8 cellular contexts compared by ENCODE assay signal in genomic region chr2:99337931-99338580, GRCh38. TPM values are rescaled to one million over a fixed set of nuclear protein-coding genes. Genes with fewer than 3 reads are reported as not detected.
DNase-seq lines count a peak whose midpoint lies in the region; ATAC-seq and TF ChIP-seq lines count a peak whose summit lies in the region.

No MANE protein-coding gene starts in this region.

- no CpG with 5 or more reads among the region's 20 CpGs for WGBS in iPS DF 6.9 (ENCODE audit: insufficient coverage, insufficient read length)
- 1% methylated on average over 20 of the region's 20 CpGs for WGBS in suprapubic skin

- TF ChIP-seq POLR2A in suprapubic skin (IDR thresholded peaks at IDR 0.05), result no peak

- DNase-seq in SIG-M5 treated with dmso at 0.1 percent for 504 hours (lab: John Stamatoyannopoulos, UW; ENCODE audit: unreplicated experiment) (peak; percentile 60), SIG-M5 (lab: John Stamatoyannopoulos, UW) (no peak), SW480 (ENCODE audit: low spot score) (peak; percentile 47), iPS DF 6.9 (ENCODE audit: low read depth, low spot score) (no peak), suprapubic skin (ENCODE audit: low spot score in 2 of 2) (no peak), NCI-H2081 treated with DMSO at 0.1 percent for 48 hours (lab: John Stamatoyannopoulos, UW) (no peak), AG08395 (ENCODE audit: low spot score) (no peak)

- ATAC-seq in HG03439 (IDR thresholded peaks at IDR 0.05; ENCODE audit: unreplicated experiment), result peak; percentile 2

- H3K4me3 ChIP-seq in iPS DF 6.9 (ENCODE audit: low read length) (peak overlapping the region; percentile 82), suprapubic skin (peak overlapping the region; percentile 98)

- H3K27ac ChIP-seq in iPS DF 6.9 (ENCODE audit: low read length) (no peak overlapping the region), suprapubic skin (peak overlapping the region; percentile 91)

- H3K27me3 ChIP-seq in iPS DF 6.9 (ENCODE audit: control insufficient read depth, insufficient read depth, low read length) (no peaks in the 10 kb centered on the region), suprapubic skin (no peaks in the 10 kb centered on the region)

- H3K4me1 ChIP-seq in iPS DF 6.9 (ENCODE audit: control insufficient read depth, insufficient read depth, low read length) (no peaks in the 10 kb centered on the region), suprapubic skin (peaks cover 43% of the 10 kb centered on the region)

- H3K36me3 ChIP-seq in iPS DF 6.9 (ENCODE audit: control insufficient read depth, insufficient read depth, low read length) (no peaks in the 10 kb centered on the region), suprapubic skin (no peaks in the 10 kb centered on the region)

- TF ChIP-seq CTCF in suprapubic skin (IDR thresholded peaks at IDR 0.05), result no peak

- H3K9me3 ChIP-seq in iPS DF 6.9 (ENCODE audit: control insufficient read depth, insufficient read depth, low read length) (no peaks in the 10 kb centered on the region), suprapubic skin (no peaks in the 10 kb centered on the region)

- no peak for TF ChIP-seq EP300 in suprapubic skin (IDR thresholded peaks at IDR 0.05)

RNA-seq across cellular contexts. Expression of gene EIF5B, which starts 0.9 kb away (rescaled TPM):
- 10 to 100 TPM; 31.5 to 55.2 (median 34.5) TPM for total RNA-seq in suprapubic skin

RNA-seq across cellular contexts. Expression of gene TXNDC9, which starts 1.9 kb away (rescaled TPM):
- 10 to 100 TPM; 24.1 to 34.7 (median 26.9) TPM for total RNA-seq in suprapubic skin

RNA-seq across cellular contexts. Expression of gene LYG1, which starts 37.1 kb away (rescaled TPM):
- total RNA-seq in suprapubic skin, result 1 to 10 TPM in 3 of 4 donors, under 1 TPM in 1; 0.89 to 4.0 (median 1.4) TPM

Comparison
In these comparisons a context has a peak if more than half of its experiments do, and no peak if none do; other contexts are left out.
1. DNase-seq: peak in SIG-M5 treated with dmso at 0.1 percent for 504 hours (single experiment) and SW480 (single experiment); none in SIG-M5 (single experiment), iPS DF 6.9 (single experiment), suprapubic skin (0 of 2), NCI-H2081 treated with DMSO at 0.1 percent for 48 hours (single experiment) and AG08395 (single experiment).